Comparison of ENCODE assay signal across 35 cellular contexts in the genomic region with DNA sequence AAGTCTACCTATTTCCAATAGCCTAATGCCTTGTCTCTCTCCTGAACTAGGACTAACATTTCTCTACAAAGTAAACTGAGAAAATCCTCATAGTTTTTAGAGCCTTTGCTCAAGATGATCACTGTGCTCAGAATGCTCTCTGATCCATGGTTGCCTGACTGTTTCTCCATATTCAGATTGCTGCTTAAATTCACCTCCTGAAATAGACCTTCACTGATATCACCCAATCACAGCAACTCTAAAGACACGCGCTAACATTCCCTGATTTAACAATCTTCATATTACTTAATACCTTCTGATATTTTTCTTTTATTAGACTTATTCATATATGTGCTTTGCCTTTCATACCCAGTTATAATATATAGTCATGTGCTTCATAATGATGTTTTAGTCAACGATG.
"Had no signal": no experiment of that assay in that cellular context is flagged by ENCODE, and none has a peak within 500 bp of the region (broad histone marks: within the 10 kb centered on the region; RNA-seq: fewer than 3 reads in every experiment).

No MANE protein-coding gene starts in this region.

- H3K9me3 ChIP-seq: MG63 had no signal

- H3K27me3 ChIP-seq: MG63 had no signal

- H3K36me3 ChIP-seq: MG63 had no signal

- DNase-seq: Karpas-422, Kasumi-1, MG63, MM.1S, MV-4-11, NCI-H1048, NCI-H1092, NCI-H1092 treated with DMSO at 0.1 percent for 48 hours, NCI-H1105, NCI-H1105 treated with DMSO at 0.1 percent for 48 hours, NCI-H1417, NCI-H1417 treated with DMSO at 0.1 percent for 48 hours, NCI-H1436, NCI-H1436 treated with DMSO at 0.1 percent for 48 hours, NCI-H146, NCI-H1694, NCI-H1694 treated with DMSO at 0.1 percent for 48 hours, NCI-H187, NCI-H187 treated with DMSO at 0.1 percent for 48 hours, NCI-H1930, NCI-H2029, NCI-H2029 treated with DMSO at 0.1 percent for 48 hours, NCI-H2081, NCI-H2081 treated with DMSO at 0.1 percent for 48 hours, NCI-H2107, NCI-H2171, NCI-H2171 treated with DMSO at 0.1 percent for 48 hours, NCI-H2227 treated with DMSO at 0.1 percent for 48 hours, NCI-H226, NCI-H345, NCI-H446, NCI-H446 treated with DMSO at 0.1 percent for 48 hours, NCI-H510A, NCI-H510A treated with DMSO at 0.1 percent for 48 hours, NCI-H524 had no signal

- H3K4me3 ChIP-seq: MG63 had no signal
